15 cellular contexts compared by ENCODE assay signal in genomic region chr3:152496716-152497115, GRCh38.
DNase-seq lines count a peak whose midpoint lies in the region; ATAC-seq and TF ChIP-seq lines count a peak whose summit lies in the region.
"Had no signal": no experiment of that assay in that cellular context is flagged by ENCODE, and none has a peak within 500 bp of the region (broad histone marks: within the 10 kb centered on the region; RNA-seq: fewer than 3 reads in every experiment).

No MANE protein-coding gene starts in this region.

- H3K4me1 ChIP-seq in heart left ventricle (peaks cover 0 to 24% (median 5%) of the 10 kb centered on the region in 12 donors), esophagus muscularis mucosa (peaks cover 0 to 8% (median 0%) of the 10 kb centered on the region in 4 donors), vagina (peaks cover 10% of the 10 kb centered on the region)
- H3K4me1 ChIP-seq: suprapubic skin had no signal

- WGBS in heart left ventricle, 4 donors = 29 to 54% (median 35%) methylated on average over 1 of the region's 1 CpG
- WGBS in esophagus muscularis mucosa = 50% methylated on average over 1 of the region's 1 CpG

- no peaks in the 10 kb centered on the region for H3K27me3 ChIP-seq in heart left ventricle
- no peaks in the 10 kb centered on the region for H3K27me3 ChIP-seq in esophagus muscularis mucosa
- no peaks in the 10 kb centered on the region for H3K27me3 ChIP-seq in vagina
- H3K27me3 ChIP-seq: suprapubic skin had no signal

- peak overlapping the region in 11 of 12 donors; percentile 6 to 67 (median 40) for H3K27ac ChIP-seq in heart left ventricle
- peak overlapping the region; percentile 21 to 61 (median 43) for H3K27ac ChIP-seq in esophagus muscularis mucosa (replicated peaks in 1 of 4)
- peak overlapping the region; percentile 70 for H3K27ac ChIP-seq in vagina

- H3K36me3 ChIP-seq in heart left ventricle (no peaks in the 10 kb centered on the region), esophagus muscularis mucosa (no peaks in the 10 kb centered on the region), vagina (no peaks in the 10 kb centered on the region)
- H3K36me3 ChIP-seq: suprapubic skin had no signal

- DNase-seq in heart left ventricle (no peak), Right ventricle myocardium inferior (ENCODE audit: missing footprints) (no peak), esophagus muscularis mucosa (ENCODE audit: extremely low spot score) (no peak), vagina (ENCODE audit: extremely low spot score in 2 of 2) (no peak), C1 segment of cervical spinal cord (lab: John Stamatoyannopoulos, UW) (no peak), GF-D8 (lab: John Stamatoyannopoulos, UW) (no peak), HCEC 1CT (no peak)
- DNase-seq: 8988T; activated CD4-positive, alpha-beta memory T cell treated with anti-CD3 and anti-CD28 coated beads for 36 hours; activated naive CD4-positive, alpha-beta T cell treated with anti-CD3 and anti-CD28 coated beads for 36 hours; NCI-H2081 treated with DMSO at 0.1 percent for 48 hours; T-cell had no signal

- intact Hi-C loops in heart left ventricle (cut with DNase I) = no loop called here
- intact Hi-C loops in Right ventricle myocardium inferior (cut with DNase I) = no loop called here
- intact Hi-C loops in esophagus muscularis mucosa (cut with DNase I) = no loop called here
- intact Hi-C loops in vagina (cut with DNase I) = no loop called here

- H3K4me3 ChIP-seq in heart left ventricle (no peak overlapping the region), esophagus muscularis mucosa (no peak overlapping the region), vagina (no peak overlapping the region)
- H3K4me3 ChIP-seq: suprapubic skin had no signal

- ATAC-seq in heart left ventricle (no peak), Right ventricle myocardium inferior (no peak), HG02884 (IDR thresholded peaks at IDR 0.05; ENCODE audit: unreplicated experiment) (peak; percentile 38)
- ATAC-seq: esophagus mucosa, T-cell had no signal

- TF ChIP-seq CTCF in heart left ventricle (IDR thresholded peaks at IDR 0.05) (no peak), esophagus muscularis mucosa (IDR thresholded peaks at IDR 0.05) (no peak), vagina (IDR thresholded peaks at IDR 0.05) (no peak)

- TF ChIP-seq POLR2A in heart left ventricle (IDR thresholded peaks at IDR 0.05) = no peak
- TF ChIP-seq POLR2A in esophagus muscularis mucosa (IDR thresholded peaks at IDR 0.05; ENCODE audit: low read depth) = no peak
- TF ChIP-seq POLR2A in vagina (IDR thresholded peaks at IDR 0.05) = no peak

- TF ChIP-seq EP300 in esophagus muscularis mucosa (IDR thresholded peaks at IDR 0.05) = no peak

- H3K9me3 ChIP-seq in heart left ventricle = peaks cover 0 to 15% (median 0%) of the 10 kb centered on the region in 12 donors
- peaks cover 0 to 5% (median 0%) of the 10 kb centered on the region in 4 donors for H3K9me3 ChIP-seq in esophagus muscularis mucosa
- H3K9me3 ChIP-seq in vagina = no peaks in the 10 kb centered on the region
- H3K9me3 ChIP-seq: suprapubic skin had no signal
